23 cellular contexts compared by ENCODE assay signal in genomic region chr6:40344566-40345185, GRCh38.
A peak's percentile ranks its signal among the peaks of the same experiment; 100 is the strongest.
DNase-seq lines count a peak whose midpoint lies in the region; ATAC-seq and TF ChIP-seq lines count a peak whose summit lies in the region.
"Had no signal": no experiment of that assay in that cellular context is flagged by ENCODE, and none has a peak within 500 bp of the region (broad histone marks: within the 10 kb centered on the region; RNA-seq: fewer than 3 reads in every experiment).

No MANE protein-coding gene starts in this region.

- H2AFZ ChIP-seq in SK-N-SH (ENCODE audit: low read depth): no peak overlapping the region
- H2AFZ ChIP-seq: parathyroid adenoma had no signal

- CTCF ChIA-PET in SK-N-SH (lab: Yijun Ruan, JAX) (interaction anchor here (0.6 to 3.6 kb wide), 7 partner anchors 11 to 243 kb away, joined by 3 to 16 read pairs (median 4); no protein-coding TSS in a partner anchor), MCF 10A (lab: Yijun Ruan, JAX) (interaction anchor here (0.6 kb wide), 1 partner anchor 31 kb away, joined by 3 read pairs; no protein-coding TSS in a partner anchor)

- H3K36me3 ChIP-seq in SK-N-SH (replicated peaks in 1 of 2; ENCODE audit: control insufficient read depth in 1 of 2, insufficient read depth in 2 of 2, low read length in 1 of 2): no peaks in the 10 kb centered on the region
- no peaks in the 10 kb centered on the region for H3K36me3 ChIP-seq in suprapubic skin

- no peak; the same call in 1 of the 3 replicates for ATAC-seq in SK-N-SH treated with all-trans-retinoic acid at 6 μM for 48 hours

- no peak for TF ChIP-seq RAD21 in SK-N-SH (IDR thresholded peaks at IDR 0.05; ENCODE audit: low read length)

- POLR2A ChIA-PET in SK-N-SH (lab: Yijun Ruan, JAX): interaction anchor here (0.7 kb wide), 1 partner anchor 202 kb away, joined by 3 read pairs; no protein-coding TSS in a partner anchor
- POLR2A ChIA-PET in MCF 10A (lab: Yijun Ruan, JAX): no interaction called here

- no peaks in the 10 kb centered on the region for H3F3A ChIP-seq in SK-N-SH (replicated peaks; ENCODE audit: insufficient read depth)

- H3K36me3 Mint-ChIP-seq in nephron (ENCODE audit: low read depth) (peaks cover 3% of the 10 kb centered on the region), MCF 10A (ENCODE audit: insufficient read depth, unreplicated experiment) (no peaks in the 10 kb centered on the region)
- H3K36me3 Mint-ChIP-seq in activated T-helper 1 cell treated with anti-CD3 and anti-CD28 coated beads, Interleukin-12 subunit alpha, Interleukin-12 subunit beta, Interleukin-2, Interleukin-4 antibody, amounts not matched to agents 30 ng/mL and 10 ng/mL and 1 ng/mL, durations not matched to agents 14 hours and 24 hours and 36 hours (ENCODE audit: low read depth): no peaks in the 10 kb centered on the region
- H3K36me3 Mint-ChIP-seq: activated naive CD8-positive, alpha-beta T cell had no signal

- H3K4me3 ChIP-seq in SK-N-SH (ENCODE audit: low read depth in 2 of 2, low read length in 1 of 2) (no peak overlapping the region), suprapubic skin (no peak overlapping the region)
- H3K4me3 ChIP-seq: skin epidermis had no signal

- H3K27me3 ChIP-seq in SK-N-SH (ENCODE audit: insufficient read depth): no peaks in the 10 kb centered on the region
- H3K27me3 ChIP-seq in suprapubic skin: peaks cover 4% of the 10 kb centered on the region

- no peaks in the 10 kb centered on the region for H3K9me2 ChIP-seq in SK-N-SH

- TF ChIP-seq POLR2A in suprapubic skin (IDR thresholded peaks at IDR 0.05): no peak

- H3K27ac Mint-ChIP-seq in nephron (peak overlapping the region; percentile 55 to 79 (median 69)), MCF 10A (ENCODE audit: low read depth, unreplicated experiment) (no peak overlapping the region)
- no peak overlapping the region for H3K27ac Mint-ChIP-seq in activated T-helper 1 cell treated with anti-CD3 and anti-CD28 coated beads, Interleukin-12 subunit alpha, Interleukin-12 subunit beta, Interleukin-2, Interleukin-4 antibody, amounts not matched to agents 30 ng/mL and 10 ng/mL and 1 ng/mL, durations not matched to agents 14 hours and 24 hours and 36 hours
- H3K27ac Mint-ChIP-seq: activated naive CD8-positive, alpha-beta T cell; activated T-helper 2 cell treated with anti-CD3 and anti-CD28 coated beads, Interferon-gamma antibody, Interleukin-2, Interleukin-4, amounts not matched to agents 10 μg/mL and 5 μg/mL and 100 μg/mL, durations not matched to agents 14 hours and 24 hours and 36 hours had no signal

- H3K27ac ChIP-seq in SK-N-SH (ENCODE audit: low read depth in 2 of 2, low read length in 1 of 2) (no peak overlapping the region; a peak in 1 of 4 replicates), suprapubic skin (no peak overlapping the region)
- H3K27ac ChIP-seq: parathyroid adenoma, skin epidermis had no signal

- H3K4me2 ChIP-seq in SK-N-SH: 0 out of 2 replicates have a peak overlapping the region, but pooled peaks have one; percentile 33

- TF ChIP-seq EP300 in SK-N-SH (IDR thresholded peaks at IDR 0.05; ENCODE audit: borderline replicate concordance in 1 of 2, low read depth in 1 of 2, low read length in 1 of 2) (no peak), suprapubic skin (IDR thresholded peaks at IDR 0.05) (no peak)

- no TSS peak for BruUV-seq in MCF 10A (replicated peaks; lab: Mats Ljungman, UMichigan)

- H3K4me1 Mint-ChIP-seq in nephron (peaks cover 50% of the 10 kb centered on the region), MCF 10A (ENCODE audit: insufficient read depth, unreplicated experiment) (no peaks in the 10 kb centered on the region)
- H3K4me1 Mint-ChIP-seq in activated T-helper 1 cell treated with anti-CD3 and anti-CD28 coated beads, Interleukin-12 subunit alpha, Interleukin-12 subunit beta, Interleukin-2, Interleukin-4 antibody, amounts not matched to agents 30 ng/mL and 10 ng/mL and 1 ng/mL, durations not matched to agents 14 hours and 24 hours and 36 hours (ENCODE audit: low read depth): no peaks in the 10 kb centered on the region

- H4K20me1 ChIP-seq in SK-N-SH (ENCODE audit: insufficient read depth): no peaks in the 10 kb centered on the region

- peak overlapping the region in 1 of 3 experiments; percentile 8 for H3K4me3 Mint-ChIP-seq in nephron
- H3K4me3 Mint-ChIP-seq in activated T-helper 1 cell treated with anti-CD3 and anti-CD28 coated beads, Interleukin-12 subunit alpha, Interleukin-12 subunit beta, Interleukin-2, Interleukin-4 antibody, amounts not matched to agents 30 ng/mL and 10 ng/mL and 1 ng/mL, durations not matched to agents 14 hours and 24 hours and 36 hours: no peak overlapping the region
- H3K4me3 Mint-ChIP-seq in MCF 10A (ENCODE audit: unreplicated experiment): no peak overlapping the region
- H3K4me3 Mint-ChIP-seq: activated naive CD8-positive, alpha-beta T cell had no signal

- intact Hi-C loops in activated T-helper 1 cell treated with anti-CD3 and anti-CD28 coated beads, Interleukin-12 subunit alpha, Interleukin-12 subunit beta, Interleukin-2, Interleukin-4 antibody, amounts not matched to agents 30 ng/mL and 10 ng/mL and 1 ng/mL, durations not matched to agents 14 hours and 24 hours and 36 hours (cut with micrococcal nuclease): no loop called here
- intact Hi-C loops in MCF 10A (cut with micrococcal nuclease): no loop called here

- no peaks in the 10 kb centered on the region for H3K79me2 ChIP-seq in SK-N-SH (ENCODE audit: insufficient read depth)
- H3K79me2 ChIP-seq: parathyroid adenoma had no signal

- WGBS in SK-N-SH (ENCODE audit: low lambda C conversion rate): 50% methylated on average over 1 of the region's 6 CpGs
- WGBS in suprapubic skin: 83% methylated on average over 6 of the region's 6 CpGs

- H3K9me3 ChIP-seq in SK-N-SH (no peaks in the 10 kb centered on the region), suprapubic skin (no peaks in the 10 kb centered on the region)

- no peak overlapping the region for H3K9ac ChIP-seq in SK-N-SH
- H3K9ac ChIP-seq: parathyroid adenoma had no signal

- H3K27me3 Mint-ChIP-seq in nephron (ENCODE audit: low read depth): peaks cover 31% of the 10 kb centered on the region
- H3K27me3 Mint-ChIP-seq in activated T-helper 1 cell treated with anti-CD3 and anti-CD28 coated beads, Interleukin-12 subunit alpha, Interleukin-12 subunit beta, Interleukin-2, Interleukin-4 antibody, amounts not matched to agents 30 ng/mL and 10 ng/mL and 1 ng/mL, durations not matched to agents 14 hours and 24 hours and 36 hours (ENCODE audit: insufficient read depth): peaks cover 3% of the 10 kb centered on the region
- H3K27me3 Mint-ChIP-seq in MCF 10A (ENCODE audit: insufficient read depth, unreplicated experiment): no peaks in the 10 kb centered on the region
- H3K27me3 Mint-ChIP-seq: activated naive CD8-positive, alpha-beta T cell had no signal

- H3K4me1 ChIP-seq in SK-N-SH (ENCODE audit: control insufficient read depth in 1 of 2, insufficient read depth in 2 of 2, low read depth in 1 of 2, low read length in 1 of 2) (peaks cover 4 to 67% of the 10 kb centered on the region in 2 experiments; a peak in 1 of 4 replicates), suprapubic skin (no peaks in the 10 kb centered on the region)
- H3K4me1 ChIP-seq: parathyroid adenoma had no signal

- H3K9me3 Mint-ChIP-seq in nephron (no peaks in the 10 kb centered on the region), MCF 10A (ENCODE audit: unreplicated experiment) (peaks cover 13% of the 10 kb centered on the region)
- no peaks in the 10 kb centered on the region for H3K9me3 Mint-ChIP-seq in activated T-helper 1 cell treated with anti-CD3 and anti-CD28 coated beads, Interleukin-12 subunit alpha, Interleukin-12 subunit beta, Interleukin-2, Interleukin-4 antibody, amounts not matched to agents 30 ng/mL and 10 ng/mL and 1 ng/mL, durations not matched to agents 14 hours and 24 hours and 36 hours
- H3K9me3 Mint-ChIP-seq: activated T-helper 2 cell treated with anti-CD3 and anti-CD28 coated beads, Interferon-gamma antibody, Interleukin-2, Interleukin-4, amounts not matched to agents 10 μg/mL and 5 μg/mL and 100 μg/mL, durations not matched to agents 14 hours and 24 hours and 36 hours had no signal

- peak; percentile 24 for DNase-seq in SK-N-SH
- DNase-seq in activated CD8-positive, alpha-beta memory T cell treated with anti-CD3 and anti-CD28 coated beads, Interleukin-2, amount 50 U/mL, for 48 hours: peak; percentile 23
- DNase-seq in suprapubic skin (ENCODE audit: low spot score in 2 of 2): peak; percentile 48 to 57
- DNase-seq in GF-D8 (lab: John Stamatoyannopoulos, UW): no peak
- no peak for DNase-seq in activated T-helper 1 cell treated with anti-CD3 and anti-CD28 coated beads, Interleukin-12 subunit alpha, Interleukin-12 subunit beta, Interleukin-2, Interleukin-4 antibody, amounts not matched to agents 30 ng/mL and 10 ng/mL and 1 ng/mL, durations not matched to agents 14 hours and 24 hours and 36 hours (ENCODE audit: low spot score)
- no peak for DNase-seq in MCF 10A (ENCODE audit: unreplicated experiment)
- DNase-seq: 8988T; activated CD4-positive, alpha-beta T cell treated with anti-CD3 and anti-CD28 coated beads for 1 hour; COR-L47; DMS79 treated with DMSO at 0.1 percent for 48 hours; effector memory CD4-positive, alpha-beta T cell; Kasumi-1; mesendoderm; NCI-H187; NCI-H2227 treated with DMSO at 0.1 percent for 48 hours; NCI-H748 treated with DMSO at 0.1 percent for 48 hours; stimulated activated CD4-positive, alpha-beta T cell treated with anti-CD3 and anti-CD28 coated beads, Interleukin-1b, Interleukin-23, amount 100 ng/mL, for 48 hours had no signal

- TF ChIP-seq CTCF in SK-N-SH (IDR thresholded peaks at IDR 0.05) (no peak), nephron (IDR thresholded peaks at IDR 0.05; ENCODE audit: unreplicated experiment in 3 of 3) (no peak), suprapubic skin (IDR thresholded peaks at IDR 0.05) (no peak), MCF 10A (IDR thresholded peaks at IDR 0.05; ENCODE audit: unreplicated experiment) (no peak)

TF ChIP-seq in SK-N-SH, 30 proteins besides CTCF, POLR2A, EP300 and RAD21:
- TF ChIP-seq MAX (IDR thresholded peaks at IDR 0.05; ENCODE audit: low read depth) (no peak), JUND (IDR thresholded peaks at IDR 0.05) (no peak)

TF ChIP-seq in SK-N-SH treated with all-trans-retinoic acid at 6 μM for 48 hours, 23 proteins besides CTCF, POLR2A, EP300 and RAD21 (continues in another document):
- TF ChIP-seq TCF4 (CRISPR knock-in tag; IDR thresholded peaks at IDR 0.05; ENCODE audit: borderline replicate concordance): no peak
- TF ChIP-seq ZNF8 (CRISPR knock-in tag; IDR thresholded peaks at IDR 0.05): no peak

Comparison
In these comparisons a context has a peak if more than half of its experiments do, and no peak if none do; other contexts are left out.
1. DNase-seq: peak in SK-N-SH (single experiment), activated CD8-positive, alpha-beta memory T cell treated with anti-CD3 and anti-CD28 coated beads, Interleukin-2, amount 50 U/mL, for 48 hours (single experiment) and suprapubic skin (2 of 2); none in GF-D8 (single experiment), activated T-helper 1 cell treated with anti-CD3 and anti-CD28 coated beads, Interleukin-12 subunit alpha, Interleukin-12 subunit beta, Interleukin-2, Interleukin-4 antibody, amounts not matched to agents 30 ng/mL and 10 ng/mL and 1 ng/mL, durations not matched to agents 14 hours and 24 hours and 36 hours (single experiment) and MCF 10A (single experiment).
2. H3K27ac Mint-ChIP-seq: peak in nephron (3 of 3); none in activated T-helper 1 cell treated with anti-CD3 and anti-CD28 coated beads, Interleukin-12 subunit alpha, Interleukin-12 subunit beta, Interleukin-2, Interleukin-4 antibody, amounts not matched to agents 30 ng/mL and 10 ng/mL and 1 ng/mL, durations not matched to agents 14 hours and 24 hours and 36 hours (single experiment) and MCF 10A (single experiment).